14 cellular contexts compared by ENCODE assay signal in the genomic region with DNA sequence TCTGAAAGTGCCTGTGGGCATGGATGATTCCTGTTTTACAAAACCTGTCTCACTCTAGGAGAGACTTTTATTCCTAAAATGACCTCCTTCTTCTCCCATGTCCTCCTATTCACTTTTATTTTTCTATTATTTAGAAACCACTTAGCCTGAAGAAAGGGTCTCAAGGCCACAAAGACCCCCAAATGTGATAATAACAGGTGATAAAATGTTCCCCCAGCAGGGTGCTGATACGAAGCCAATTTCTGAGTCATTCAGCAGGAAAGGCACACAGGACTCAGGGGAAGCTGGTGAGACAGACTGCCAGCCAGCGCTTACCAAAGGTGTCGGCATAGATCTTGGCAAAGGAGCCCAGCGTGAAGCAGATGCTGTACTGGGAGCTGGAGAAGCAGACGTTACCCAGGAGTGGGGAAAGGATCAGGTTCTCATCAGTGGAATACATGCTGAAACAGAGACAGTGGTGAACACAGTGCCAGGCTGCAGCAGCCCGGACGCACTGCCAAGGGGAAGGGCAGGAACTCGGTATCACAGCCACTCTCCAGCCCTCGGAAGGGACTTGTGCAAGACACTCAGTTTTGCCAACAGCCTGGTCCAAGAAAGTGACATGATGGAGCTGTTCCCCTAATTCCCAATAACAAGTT. TPM values are rescaled to one million over a fixed set of nuclear protein-coding genes. Genes with fewer than 3 reads are reported as not detected.
DNase-seq lines count a peak whose midpoint lies in the region; ATAC-seq and TF ChIP-seq lines count a peak whose summit lies in the region.
"Had no signal": no experiment of that assay in that cellular context is flagged by ENCODE, and none has a peak within 500 bp of the region (broad histone marks: within the 10 kb centered on the region; RNA-seq: fewer than 3 reads in every experiment).

No MANE protein-coding gene starts in this region.

- TF ChIP-seq CTCF in astrocyte of the spinal cord (IDR thresholded peaks at IDR 0.05; ENCODE audit: low read depth, low read length) (no peak), tibial nerve (IDR thresholded peaks at IDR 0.05) (no peak)

- no peak for ATAC-seq in HG03039 (IDR thresholded peaks at IDR 0.05; ENCODE audit: unreplicated experiment)
- ATAC-seq: K562 had no signal

- H3K36me3 ChIP-seq in tibial nerve = peaks cover 0 to 96% (median 10%) of the 10 kb centered on the region in 3 donors
- H3K36me3 ChIP-seq: uterus had no signal

- no peak for TF ChIP-seq EP300 in tibial nerve (IDR thresholded peaks at IDR 0.05)

- peaks cover 40% of the 10 kb centered on the region for H3K36me3 Mint-ChIP-seq in T-helper 2 cell treated with Interferon-gamma antibody and Interleukin-4, amounts not matched to agents 5 μg/mL and 100 μg/mL, for 36 hours (ENCODE audit: low read depth)

- no peak for TF ChIP-seq POLR2A in tibial nerve (IDR thresholded peaks at IDR 0.05)

- 72 to 84% methylated on average over 9 of the region's 9 CpGs for WGBS in tibial nerve, 2 donors

- no peaks in the 10 kb centered on the region for H3K9me3 ChIP-seq in tibial nerve
- H3K9me3 ChIP-seq: uterus had no signal

- peak; percentile 94 for DNase-seq in COR-L47 (lab: John Stamatoyannopoulos, UW)
- peak; percentile 91 for DNase-seq in NCI-H2081 treated with DMSO at 0.1 percent for 48 hours (lab: John Stamatoyannopoulos, UW)
- DNase-seq in astrocyte of the spinal cord (ENCODE audit: low read depth, low spot score) = peak; percentile 18
- DNase-seq in middle frontal gyrus (ENCODE audit: extremely low spot score, low spot score) = peak; percentile 62
- DNase-seq in T-helper 2 cell treated with Interferon-gamma antibody and Interleukin-4, amounts not matched to agents 5 μg/mL and 100 μg/mL, for 36 hours (ENCODE audit: low spot score) = no peak
- no peak for DNase-seq in tibial nerve (ENCODE audit: low spot score in 2 of 2)
- no peak for DNase-seq in RKO (ENCODE audit: low spot score)
- DNase-seq: naive B cell, NCI-H510A, small intestine, uterus had no signal

- H3K4me3 Mint-ChIP-seq in T-helper 2 cell treated with Interferon-gamma antibody and Interleukin-4, amounts not matched to agents 5 μg/mL and 100 μg/mL, for 36 hours = no peak overlapping the region
- H3K4me3 Mint-ChIP-seq: naive B cell had no signal

- no peak overlapping the region for H3K27ac ChIP-seq in tibial nerve
- H3K27ac ChIP-seq: uterus had no signal

- H3K4me3 ChIP-seq in astrocyte of the spinal cord (ENCODE audit: low read depth, low read length) = no peak overlapping the region
- no peak overlapping the region for H3K4me3 ChIP-seq in tibial nerve
- H3K4me3 ChIP-seq: K562, uterus had no signal

- H3K4me1 ChIP-seq in tibial nerve = no peaks in the 10 kb centered on the region
- H3K4me1 ChIP-seq: uterus had no signal

- no peak overlapping the region for H3K27ac Mint-ChIP-seq in T-helper 2 cell treated with Interferon-gamma antibody and Interleukin-4, amounts not matched to agents 5 μg/mL and 100 μg/mL, for 36 hours

- no peaks in the 10 kb centered on the region for H3K4me1 Mint-ChIP-seq in T-helper 2 cell treated with Interferon-gamma antibody and Interleukin-4, amounts not matched to agents 5 μg/mL and 100 μg/mL, for 36 hours (ENCODE audit: low read depth)
- H3K4me1 Mint-ChIP-seq: naive B cell had no signal

- H3K27me3 Mint-ChIP-seq in T-helper 2 cell treated with Interferon-gamma antibody and Interleukin-4, amounts not matched to agents 5 μg/mL and 100 μg/mL, for 36 hours (ENCODE audit: low read depth) = no peaks in the 10 kb centered on the region
- H3K27me3 Mint-ChIP-seq: naive B cell had no signal

- H3K27me3 ChIP-seq in tibial nerve = no peaks in the 10 kb centered on the region
- H3K27me3 ChIP-seq: uterus had no signal

- in situ Hi-C loops in astrocyte of the spinal cord (cut with HindIII; ENCODE audit: low sequenced_read_pairs) = no loop called here

- no peaks in the 10 kb centered on the region for H3K9me3 Mint-ChIP-seq in T-helper 2 cell treated with Interferon-gamma antibody and Interleukin-4, amounts not matched to agents 5 μg/mL and 100 μg/mL, for 36 hours
- H3K9me3 Mint-ChIP-seq: naive B cell had no signal

RNA-seq across cellular contexts. Expression of a gene that starts 24.6 kb away (rescaled TPM):
- 10 to 100 TPM in 1 of 4 donors, 1 to 10 TPM in 2, not detected in 1; 2.3 to 10.3 (median 6.5) TPM for total RNA-seq in tibial nerve
- total RNA-seq: epithelial cell of proximal tubule, K562 had no signal

RNA-seq across cellular contexts. Expression of a gene that starts 27.0 kb away (rescaled TPM):
- 100 to 1,000 TPM in 1 of 4 donors, 10 to 100 TPM in 3; 48.9 to 137 (median 57.0) TPM for total RNA-seq in tibial nerve

RNA-seq across cellular contexts. Expression of a gene that starts 42.2 kb away (rescaled TPM):
- 10 to 100 TPM in 1 of 4 donors, 1 to 10 TPM in 3; 3.1 to 18.6 (median 9.0) TPM for total RNA-seq in tibial nerve

RNA-seq across cellular contexts. Expression of a gene that starts 43.0 kb away (rescaled TPM):
- total RNA-seq in tibial nerve = 10 to 100 TPM in 1 of 4 donors, 1 to 10 TPM in 3; 1.6 to 37.2 (median 7.3) TPM

Comparison
In these comparisons a context has a peak if more than half of its experiments do, and no peak if none do; other contexts are left out.
1. DNase-seq: peak in COR-L47 (single experiment), NCI-H2081 treated with DMSO at 0.1 percent for 48 hours (single experiment), astrocyte of the spinal cord (single experiment) and middle frontal gyrus (single experiment); none in T-helper 2 cell treated with Interferon-gamma antibody and Interleukin-4, amounts not matched to agents 5 μg/mL and 100 μg/mL, for 36 hours (single experiment), tibial nerve (0 of 2) and RKO (single experiment).